Comparison of ENCODE assay signal across 9 cellular contexts in the genomic region with DNA sequence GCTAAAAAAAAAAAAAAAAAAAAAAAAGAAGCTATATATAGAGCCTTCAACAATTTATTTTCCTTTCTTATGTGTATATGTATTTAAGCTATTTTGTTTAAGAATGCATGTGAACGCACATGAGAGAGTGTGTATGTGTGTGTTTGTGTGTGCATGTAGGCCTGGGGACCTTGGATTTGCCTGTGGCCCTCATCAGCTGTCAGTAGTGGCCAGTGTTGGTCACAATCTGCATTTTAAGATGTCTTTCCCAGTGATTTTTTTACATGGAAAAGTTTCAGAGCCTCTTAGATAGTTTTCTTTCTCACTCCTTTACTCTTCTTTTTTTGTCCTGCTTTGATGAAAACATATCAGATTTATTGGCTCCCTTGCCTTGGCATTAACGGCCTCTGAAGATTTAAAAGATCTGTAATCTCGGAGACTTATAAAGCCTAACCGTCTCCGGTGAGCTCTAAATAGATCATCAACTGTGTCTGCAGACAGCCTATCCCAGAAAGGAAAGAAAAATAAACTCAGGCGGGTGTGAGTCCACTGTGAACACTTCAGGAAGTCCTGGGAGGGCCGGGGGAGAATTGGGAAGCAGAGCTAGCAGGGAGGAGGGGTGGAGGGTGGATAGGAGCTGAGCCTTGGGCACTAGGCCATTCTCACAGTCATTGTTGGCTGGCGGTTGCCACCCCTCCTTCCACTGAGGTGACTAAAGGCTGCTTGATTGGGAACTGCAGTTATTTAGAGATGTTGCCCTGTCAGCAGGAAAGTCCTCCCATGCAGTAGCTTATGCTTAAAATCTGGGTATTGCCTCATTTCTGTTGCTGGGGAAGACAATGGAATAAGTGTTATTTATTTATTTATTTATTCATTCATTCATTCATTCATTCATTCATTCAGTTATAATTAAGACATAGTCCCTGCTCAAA.
DNase-seq lines count a peak whose midpoint lies in the region; ATAC-seq and TF ChIP-seq lines count a peak whose summit lies in the region.
"Had no signal": no experiment of that assay in that cellular context is flagged by ENCODE, and none has a peak within 500 bp of the region (broad histone marks: within the 10 kb centered on the region; RNA-seq: fewer than 3 reads in every experiment).

No MANE protein-coding gene starts in this region.

- H3K9ac ChIP-seq in duodenal mucosa (ENCODE audit: low read depth in 1 of 2, low read length in 2 of 2), result peak overlapping the region in 1 of 2 donors; percentile 25

- ATAC-seq in GM19324 (IDR thresholded peaks at IDR 0.05; ENCODE audit: low FRiP score, unreplicated experiment) (no peak), HG03565 (IDR thresholded peaks at IDR 0.05; ENCODE audit: unreplicated experiment) (no peak), GM18511 (IDR thresholded peaks at IDR 0.05; ENCODE audit: unreplicated experiment) (no peak)

- no peaks in the 10 kb centered on the region for H3K27me3 ChIP-seq in duodenal mucosa (ENCODE audit: control insufficient read depth in 1 of 2, insufficient read depth in 2 of 2, low read length in 2 of 2)
- H3K27me3 ChIP-seq in thyroid gland, result no peaks in the 10 kb centered on the region

- intact Hi-C loops in thyroid gland (cut with DNase I), result no loop called here

- TF ChIP-seq CTCF in thyroid gland (IDR thresholded peaks at IDR 0.05), result peak in 1 of 6 experiments; percentile 13

- H3K4me3 ChIP-seq in duodenal mucosa (ENCODE audit: low read depth in 1 of 2, low read length in 2 of 2) (no peak overlapping the region), thyroid gland (replicated peaks in 1 of 3) (no peak overlapping the region)

- H3K27ac ChIP-seq in duodenal mucosa (ENCODE audit: low read depth, low read length), result peak overlapping the region; percentile 22
- peak overlapping the region; percentile 81 to 89 (median 82) for H3K27ac ChIP-seq in thyroid gland

- H3K4me1 ChIP-seq in duodenal mucosa (ENCODE audit: control insufficient read depth in 1 of 2, insufficient read depth in 2 of 2, low read length in 2 of 2) (peaks cover 8 to 15% of the 10 kb centered on the region in 2 donors), thyroid gland (peaks cover 20 to 36% of the 10 kb centered on the region in 2 donors)

- TF ChIP-seq POLR2A in thyroid gland (IDR thresholded peaks at IDR 0.05), result peak in 1 of 2 donors; percentile 46

- H3K36me3 ChIP-seq in duodenal mucosa (ENCODE audit: control insufficient read depth in 1 of 2, insufficient read depth in 2 of 2, low read length in 2 of 2), result peaks cover 7 to 31% of the 10 kb centered on the region in 2 donors
- H3K36me3 ChIP-seq in thyroid gland, result no peaks in the 10 kb centered on the region

- WGBS in thyroid gland, 2 donors, result 13 to 19% methylated on average over 8 of the region's 8 CpGs

- peak; percentile 42 for DNase-seq in NCI-H226
- peak; percentile 77 to 95 for DNase-seq in lung microvascular endothelial cell (ENCODE audit: low read depth in 2 of 2)
- peak; percentile 93 to 95 for DNase-seq in thyroid gland
- DNase-seq in activated naive CD4-positive, alpha-beta T cell (lab: John Stamatoyannopoulos, UW), result no peak
- DNase-seq: NCI-H526 treated with DMSO at 0.1 percent for 48 hours had no signal

- H3K9me3 ChIP-seq in duodenal mucosa (ENCODE audit: control insufficient read depth in 1 of 2, low read length in 2 of 2), result no peaks in the 10 kb centered on the region
- no peaks in the 10 kb centered on the region for H3K9me3 ChIP-seq in thyroid gland

Comparison
In these comparisons a context has a peak if more than half of its experiments do, and no peak if none do; other contexts are left out.
1. DNase-seq: peak in NCI-H226 (single experiment), lung microvascular endothelial cell (2 of 2) and thyroid gland (2 of 2); none in activated naive CD4-positive, alpha-beta T cell (0 of 4).